In the genomic region with DNA sequence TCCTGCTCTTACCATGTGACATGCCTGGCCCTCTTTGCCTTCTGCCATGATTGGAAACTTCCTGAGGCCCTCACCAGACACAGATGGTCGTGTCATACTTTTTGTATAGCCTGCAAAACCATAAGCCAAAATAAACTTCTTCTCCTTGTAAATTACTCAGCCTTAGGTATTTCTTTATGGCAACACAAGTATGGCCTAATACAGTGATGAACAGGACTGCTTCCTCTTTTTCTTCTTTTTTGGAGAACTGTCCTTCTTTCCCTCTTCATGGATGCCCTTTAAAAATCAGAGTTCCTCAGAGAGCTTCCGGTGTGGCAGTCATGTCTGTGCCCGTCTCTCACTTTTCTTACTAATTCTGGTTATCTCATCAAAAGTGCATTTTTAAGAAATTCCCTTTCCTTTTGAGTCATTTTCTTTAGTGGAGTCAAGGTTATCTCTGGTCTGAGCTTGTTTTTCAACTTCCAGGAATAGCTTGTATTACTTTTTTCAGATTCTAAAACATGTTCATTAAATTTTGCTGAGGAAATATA, we compare ENCODE assay signal across 1 cellular context.
TF ChIP-seq lines count a peak whose summit lies in the region.

No MANE protein-coding gene starts in this region.

TF ChIP-seq in endothelial cell of umbilical vein, 7 proteins besides CTCF, POLR2A, EP300 and RAD21:
- TF ChIP-seq JUN (IDR thresholded peaks at IDR 0.05; ENCODE audit: borderline replicate concordance, insufficient read depth, insufficient read length, low read depth) (no peak), GATA2 (IDR thresholded peaks at IDR 0.05; ENCODE audit: insufficient read depth, insufficient read length, low read depth, low read length) (peak; percentile 61), POLR2AphosphoS5 (IDR thresholded peaks at IDR 0.05; ENCODE audit: insufficient read depth, low read depth, low read length) (no peak), EZH2 (IDR thresholded peaks at IDR 0.05; ENCODE audit: borderline replicate concordance, low read depth, low read length, severe bottlenecking) (no peak), MYC (IDR thresholded peaks at IDR 0.05; ENCODE audit: low read depth, low read length) (no peak), FOS (IDR thresholded peaks at IDR 0.05; ENCODE audit: borderline replicate concordance, insufficient read depth, low read length) (peak; percentile 20)
- TF ChIP-seq, protein P1, sequence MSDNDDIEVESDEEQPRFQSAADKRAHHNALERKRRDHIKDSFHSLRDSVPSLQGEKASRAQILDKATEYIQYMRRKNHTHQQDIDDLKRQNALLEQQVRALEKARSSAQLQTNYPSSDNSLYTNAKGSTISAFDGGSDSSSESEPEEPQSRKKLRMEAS (IDR thresholded peaks at IDR 0.05; ENCODE audit: insufficient read depth, insufficient read length), result no peak
